23 cellular contexts compared by ENCODE assay signal in genomic region chrX:134533952-134534351, GRCh38.
"Had no signal": no experiment of that assay in that cellular context is flagged by ENCODE, and none has a peak within 500 bp of the region (broad histone marks: within the 10 kb centered on the region; RNA-seq: fewer than 3 reads in every experiment).

No MANE protein-coding gene starts in this region.

- H3K4me3 Mint-ChIP-seq: immature natural killer cell; naive B cell; stimulated activated naive B cell treated with anti-CD40 and anti-IgM and Interleukin-4, amounts not matched to agents 10 μg/mL and 1 μg/mL and 100 μg/mL, for 72 hours had no signal

- H3K4me1 ChIP-seq: gastroesophageal sphincter, psoas muscle, sigmoid colon had no signal

- H3K27ac Mint-ChIP-seq: immature natural killer cell; naive B cell; stimulated activated naive B cell treated with anti-CD40 and anti-IgM and Interleukin-4, amounts not matched to agents 10 μg/mL and 1 μg/mL and 100 μg/mL, for 72 hours had no signal

- H3K9me3 Mint-ChIP-seq: immature natural killer cell; stimulated activated naive B cell treated with anti-CD40 and anti-IgM and Interleukin-4, amounts not matched to agents 10 μg/mL and 1 μg/mL and 100 μg/mL, for 72 hours had no signal

- H3K27me3 ChIP-seq: gastroesophageal sphincter, neutrophil, sigmoid colon, stomach had no signal

- H3K9me3 ChIP-seq: gastroesophageal sphincter, neutrophil, psoas muscle, sigmoid colon, stomach, thoracic aorta had no signal

- DNase-seq: effector memory CD4-positive, alpha-beta T cell; glutamatergic neuron; immature natural killer cell; left cardiac atrium; left ventricle myocardium superior; mesendoderm; naive B cell; psoas muscle; sigmoid colon; stimulated activated CD4-positive, alpha-beta T cell treated with anti-CD3 and anti-CD28 coated beads, Interleukin-2, amount 100 ng/mL, for 24 hours; stimulated activated CD4-positive, alpha-beta T cell treated with anti-CD3 and anti-CD28 coated beads, Interleukin-4, amount 100 ng/mL, for 4 hours; stimulated activated naive B cell treated with anti-CD40 and anti-IgM and Interleukin-4, amounts not matched to agents 10 μg/mL and 1 μg/mL and 100 μg/mL, for 72 hours; stomach; substantia nigra had no signal

- H3K4me1 Mint-ChIP-seq: immature natural killer cell; naive B cell; stimulated activated naive B cell treated with anti-CD40 and anti-IgM and Interleukin-4, amounts not matched to agents 10 μg/mL and 1 μg/mL and 100 μg/mL, for 72 hours had no signal

- H3K27ac ChIP-seq: gastroesophageal sphincter, neutrophil, psoas muscle, sigmoid colon, skin epidermis, stomach, thoracic aorta had no signal

- FAIRE-seq: endometrium, keratinocyte, urothelium cell line had no signal

- H3K36me3 Mint-ChIP-seq: naive B cell; stimulated activated naive B cell treated with anti-CD40 and anti-IgM and Interleukin-4, amounts not matched to agents 10 μg/mL and 1 μg/mL and 100 μg/mL, for 72 hours had no signal

- H3K36me3 ChIP-seq: gastroesophageal sphincter, neutrophil, sigmoid colon, stomach, thoracic aorta had no signal

- ATAC-seq: esophagus mucosa; gastroesophageal sphincter; left cardiac atrium; left ventricle myocardium superior; psoas muscle; stimulated activated naive B cell treated with anti-CD40 and anti-IgM and Interleukin-4, amounts not matched to agents 10 μg/mL and 1 μg/mL and 100 μg/mL, for 72 hours had no signal

- H3K4me3 ChIP-seq: gastroesophageal sphincter, lung, psoas muscle, sigmoid colon, skin epidermis, stomach, thoracic aorta had no signal
